In genomic region chr1:167983797-167984196, GRCh38 we compare ENCODE assay signal across 31 cellular contexts.
"Had no signal": no experiment of that assay in that cellular context is flagged by ENCODE, and none has a peak within 500 bp of the region (broad histone marks: within the 10 kb centered on the region; RNA-seq: fewer than 3 reads in every experiment).

No MANE protein-coding gene starts in this region.

- H3K9me3 Mint-ChIP-seq: activated CD4-positive, alpha-beta T cell treated with anti-CD3 and anti-CD28 coated beads, Interleukin-2, amount 10 ng/mL, durations not matched to agents 7 days and 5 days; activated naive CD4-positive, alpha-beta T cell treated with anti-CD3 and anti-CD28 coated beads, Interleukin-2, amount 50 U/mL, for 24 hours; activated naive CD8-positive, alpha-beta T cell treated with anti-CD3 and anti-CD28 coated beads for 36 hours; activated naive CD8-positive, alpha-beta T cell treated with anti-CD3 and anti-CD28 coated beads, Interleukin-2, amount 50 U/mL, for 24 hours; activated T-cell treated with anti-CD3 and anti-CD28 coated beads, Interleukin-2, amount 50 U/mL, for 24 hours; activated T-cell treated with anti-CD3 and anti-CD28 coated beads, Interleukin-2, amount 50 U/mL, for 72 hours; effector memory CD8-positive, alpha-beta T cell had no signal

- H3K36me3 ChIP-seq: adrenal gland had no signal

- ATAC-seq: activated CD4-positive, alpha-beta T cell treated with anti-CD3 and anti-CD28 coated beads for 36 hours; activated naive CD8-positive, alpha-beta T cell treated with anti-CD3 and anti-CD28 coated beads, Interleukin-2, amount 50 U/mL, for 24 hours; activated T-cell treated with anti-CD3 and anti-CD28 coated beads, Interleukin-2, amount 50 U/mL, for 72 hours; body of pancreas; effector memory CD8-positive, alpha-beta T cell; gastroesophageal sphincter; T-helper 17 cell had no signal

- H3K27ac Mint-ChIP-seq: activated CD4-positive, alpha-beta memory T cell treated with anti-CD3 and anti-CD28 coated beads, Interleukin-2, amount 10 ng/mL, durations not matched to agents 7 days and 5 days; activated CD4-positive, alpha-beta T cell treated with anti-CD3 and anti-CD28 coated beads for 36 hours; activated CD4-positive, alpha-beta T cell treated with anti-CD3 and anti-CD28 coated beads, Interleukin-2, amount 10 ng/mL, durations not matched to agents 7 days and 5 days; activated naive CD4-positive, alpha-beta T cell treated with anti-CD3 and anti-CD28 coated beads, Interleukin-2, amount 50 U/mL, for 24 hours; activated naive CD8-positive, alpha-beta T cell treated with anti-CD3 and anti-CD28 coated beads for 36 hours; activated naive CD8-positive, alpha-beta T cell treated with anti-CD3 and anti-CD28 coated beads, Interleukin-2, amount 50 U/mL, for 24 hours; activated T-cell treated with anti-CD3 and anti-CD28 coated beads, Interleukin-2, amount 50 U/mL, for 24 hours; activated T-cell treated with anti-CD3 and anti-CD28 coated beads, Interleukin-2, amount 50 U/mL, for 72 hours; effector memory CD8-positive, alpha-beta T cell; T-helper 17 cell had no signal

- H3K4me1 ChIP-seq: body of pancreas had no signal

- H3K27me3 Mint-ChIP-seq: activated CD4-positive, alpha-beta memory T cell treated with anti-CD3 and anti-CD28 coated beads, Interleukin-2, amount 10 ng/mL, durations not matched to agents 7 days and 5 days; activated CD4-positive, alpha-beta T cell treated with anti-CD3 and anti-CD28 coated beads for 36 hours; activated CD4-positive, alpha-beta T cell treated with anti-CD3 and anti-CD28 coated beads, Interleukin-2, amount 10 ng/mL, durations not matched to agents 7 days and 5 days; activated naive CD4-positive, alpha-beta T cell treated with anti-CD3 and anti-CD28 coated beads, Interleukin-2, amount 50 U/mL, for 24 hours; activated naive CD8-positive, alpha-beta T cell treated with anti-CD3 and anti-CD28 coated beads for 36 hours; activated naive CD8-positive, alpha-beta T cell treated with anti-CD3 and anti-CD28 coated beads, Interleukin-2, amount 50 U/mL, for 24 hours; activated T-cell treated with anti-CD3 and anti-CD28 coated beads, Interleukin-2, amount 50 U/mL, for 24 hours; effector memory CD8-positive, alpha-beta T cell; T-helper 17 cell had no signal

- DNase-seq: activated CD4-positive, alpha-beta memory T cell treated with anti-CD3 and anti-CD28 coated beads, Interleukin-2, amount 10 ng/mL, durations not matched to agents 7 days and 5 days; activated CD4-positive, alpha-beta T cell treated with anti-CD3 and anti-CD28 coated beads for 36 hours; activated CD4-positive, alpha-beta T cell treated with anti-CD3 and anti-CD28 coated beads, Interleukin-2, amount 10 ng/mL, durations not matched to agents 7 days and 5 days; activated CD4-positive, alpha-beta T cell treated with anti-CD3 and anti-CD28 coated beads, Interleukin-2, amount 50 U/mL, for 4 hours; activated CD4-positive, CD25-positive, alpha-beta regulatory T cell; activated CD4-positive, CD25-positive, alpha-beta regulatory T cell treated with anti-CD3 and anti-CD28 coated beads, Interleukin-2, amount 50 U/mL, for 72 hours; activated CD8-positive, alpha-beta memory T cell treated with anti-CD3 and anti-CD28 coated beads, Interleukin-2, amount 50 U/mL, for 48 hours; activated effector memory CD4-positive, alpha-beta T cell treated with Interleukin-2 at 50 U/mL for 16 hours; activated gamma-delta T cell treated with Interleukin-2 at 50 U/mL for 16 hours; activated naive CD4-positive, alpha-beta T cell treated with Interleukin-2 at 50 U/mL for 16 hours; activated naive CD8-positive, alpha-beta T cell treated with anti-CD3 and anti-CD28 coated beads for 36 hours; activated naive CD8-positive, alpha-beta T cell treated with anti-CD3 and anti-CD28 coated beads, Interleukin-2, amount 50 U/mL, for 24 hours; activated T-cell treated with anti-CD3 and anti-CD28 coated beads for 4 hours; activated T-cell treated with anti-CD3 and anti-CD28 coated beads, Interleukin-2, amount 50 U/mL, for 24 hours; activated T-cell treated with anti-CD3 and anti-CD28 coated beads, Interleukin-2, amount 50 U/mL, for 72 hours; adrenal gland; amygdala; aorta; body of pancreas; caudate nucleus; cortex of kidney; dermis blood vessel endothelial cell; effector CD4-positive, alpha-beta T cell; effector memory CD8-positive, alpha-beta T cell; esophagus squamous epithelium; foreskin melanocyte; T-helper 1 cell; T-helper 17 cell had no signal

- H3K4me3 Mint-ChIP-seq: activated CD4-positive, alpha-beta memory T cell treated with anti-CD3 and anti-CD28 coated beads, Interleukin-2, amount 10 ng/mL, durations not matched to agents 7 days and 5 days; activated CD4-positive, alpha-beta T cell treated with anti-CD3 and anti-CD28 coated beads for 36 hours; activated CD4-positive, alpha-beta T cell treated with anti-CD3 and anti-CD28 coated beads, Interleukin-2, amount 10 ng/mL, durations not matched to agents 7 days and 5 days; activated naive CD4-positive, alpha-beta T cell treated with anti-CD3 and anti-CD28 coated beads, Interleukin-2, amount 50 U/mL, for 24 hours; activated naive CD8-positive, alpha-beta T cell treated with anti-CD3 and anti-CD28 coated beads for 36 hours; activated naive CD8-positive, alpha-beta T cell treated with anti-CD3 and anti-CD28 coated beads, Interleukin-2, amount 50 U/mL, for 24 hours; activated T-cell treated with anti-CD3 and anti-CD28 coated beads, Interleukin-2, amount 50 U/mL, for 24 hours; activated T-cell treated with anti-CD3 and anti-CD28 coated beads, Interleukin-2, amount 50 U/mL, for 72 hours; effector memory CD8-positive, alpha-beta T cell; T-helper 17 cell had no signal

- H3K27me3 ChIP-seq: adrenal gland, body of pancreas, esophagus squamous epithelium, gastroesophageal sphincter had no signal

- H3K4me1 Mint-ChIP-seq: activated CD4-positive, alpha-beta T cell treated with anti-CD3 and anti-CD28 coated beads, Interleukin-2, amount 10 ng/mL, durations not matched to agents 7 days and 5 days had no signal

- H3K27ac ChIP-seq: adrenal gland, body of pancreas, epithelial cell of prostate, esophagus squamous epithelium, gastroesophageal sphincter had no signal

- H3K9me3 ChIP-seq: adrenal gland, body of pancreas, esophagus squamous epithelium, gastroesophageal sphincter had no signal

- H3K4me3 ChIP-seq: adrenal gland, body of pancreas, esophagus squamous epithelium, gastroesophageal sphincter had no signal
